8 cellular contexts compared by ENCODE assay signal in the genomic region with DNA sequence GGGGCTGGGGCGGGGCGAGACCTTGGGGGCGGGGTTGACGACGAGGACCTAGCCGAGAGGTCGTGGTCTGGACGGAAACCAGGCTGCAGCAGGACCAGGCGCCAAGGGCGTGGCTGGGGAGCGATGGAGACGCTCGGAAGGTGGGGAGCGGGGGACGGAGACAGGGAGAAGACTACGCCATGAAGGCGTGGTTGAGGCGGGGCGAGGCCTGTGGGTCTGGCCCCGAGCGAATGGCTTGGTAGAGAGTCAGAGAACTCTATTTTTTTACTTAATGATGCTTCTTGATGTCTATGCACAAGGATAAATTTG. TPM values are rescaled to one million over a fixed set of nuclear protein-coding genes. Genes with fewer than 3 reads are reported as not detected.
A peak's percentile ranks its signal among the peaks of the same experiment; 100 is the strongest.
DNase-seq lines count a peak whose midpoint lies in the region; ATAC-seq and TF ChIP-seq lines count a peak whose summit lies in the region.

No MANE protein-coding gene starts in this region.

- TF ChIP-seq CTCF in left ventricle myocardium inferior (IDR thresholded peaks at IDR 0.05; ENCODE audit: borderline replicate concordance) (no peak), left lung (IDR thresholded peaks at IDR 0.05) (no peak)

- H3K36me3 ChIP-seq in left ventricle myocardium inferior, result peaks cover 12% of the 10 kb centered on the region
- H3K36me3 ChIP-seq in left lung, result peaks cover 0 to 9% of the 10 kb centered on the region in 2 donors
- no peaks in the 10 kb centered on the region for H3K36me3 ChIP-seq in urinary bladder (ENCODE audit: insufficient read depth)

- H3K4me1 ChIP-seq in left ventricle myocardium inferior, result peaks cover 31% of the 10 kb centered on the region
- H3K4me1 ChIP-seq in left lung, result peaks cover 8 to 24% of the 10 kb centered on the region in 2 donors
- no peaks in the 10 kb centered on the region for H3K4me1 ChIP-seq in urinary bladder (ENCODE audit: insufficient read depth)

- ATAC-seq in activated naive CD4-positive, alpha-beta T cell treated with anti-CD3 and anti-CD28 coated beads, Interleukin-2, amount 50 U/mL, for 72 hours, result no peak
- no peak for ATAC-seq in left lung

- H3K9me3 Mint-ChIP-seq in activated naive CD4-positive, alpha-beta T cell treated with anti-CD3 and anti-CD28 coated beads, Interleukin-2, amount 50 U/mL, for 72 hours, result peaks cover 4 to 9% of the 10 kb centered on the region in 2 donors

- H3K27me3 ChIP-seq in left ventricle myocardium inferior (ENCODE audit: low read depth) (no peaks in the 10 kb centered on the region), left lung (no peaks in the 10 kb centered on the region)

- intact Hi-C loops in left ventricle myocardium inferior (cut with micrococcal nuclease) (no loop called here), cardiac septum (cut with DNase I) (loop anchor here (1.0 kb wide), 1 partner anchor 27 kb away; no protein-coding TSS in a partner anchor), left lung (cut with DNase I) (no loop called here)

- H3K9me3 ChIP-seq in left ventricle myocardium inferior (replicated peaks) (no peaks in the 10 kb centered on the region), left lung (peaks cover 0 to 7% of the 10 kb centered on the region in 2 donors)

- peak overlapping the region; percentile 65 to 97 for H3K27ac Mint-ChIP-seq in activated naive CD4-positive, alpha-beta T cell treated with anti-CD3 and anti-CD28 coated beads, Interleukin-2, amount 50 U/mL, for 72 hours

- H3K36me3 Mint-ChIP-seq in activated naive CD4-positive, alpha-beta T cell treated with anti-CD3 and anti-CD28 coated beads, Interleukin-2, amount 50 U/mL, for 72 hours, result peaks cover 12 to 35% of the 10 kb centered on the region in 2 donors

- peak overlapping the region; percentile 96 for H3K27ac ChIP-seq in left ventricle myocardium inferior (replicated peaks)
- peak overlapping the region; percentile 52 to 98 for H3K27ac ChIP-seq in left lung
- H3K27ac ChIP-seq in urinary bladder (ENCODE audit: low read depth), result peak overlapping the region; percentile 72

- WGBS in urinary bladder, result under 1% methylated on average over 21 of the region's 21 CpGs

- H3K4me3 ChIP-seq in left ventricle myocardium inferior, result peak overlapping the region; percentile 98
- peak overlapping the region in 1 of 2 donors; percentile 94 for H3K4me3 ChIP-seq in left lung
- H3K4me3 ChIP-seq in urinary bladder (ENCODE audit: low read depth, low read length), result no peak overlapping the region

- no peak for DNase-seq in left ventricle myocardium inferior
- no peak for DNase-seq in cardiac septum (ENCODE audit: low spot score)
- DNase-seq in activated naive CD4-positive, alpha-beta T cell treated with anti-CD3 and anti-CD28 coated beads, Interleukin-2, amount 50 U/mL, for 72 hours (ENCODE audit: low spot score in 2 of 2), result no peak
- DNase-seq in left lung, result no peak
- no peak for DNase-seq in EL
- no peak for DNase-seq in NCI-H2171 (lab: John Stamatoyannopoulos, UW)
- no peak for DNase-seq in stimulated activated CD4-positive, alpha-beta T cell treated with anti-CD3 and anti-CD28 coated beads, Interleukin-4, amount 100 ng/mL, for 1 hour

RNA-seq across cellular contexts. Expression of gene FBXL12, which starts 0.7 kb away (rescaled TPM):
- total RNA-seq in left ventricle myocardium inferior (10.0 TPM), cardiac septum (17.0 TPM), left lung (10 to 100 TPM; 22.3 to 23.5 TPM), urinary bladder (16.1 TPM)
- total RNA-seq in activated naive CD4-positive, alpha-beta T cell treated with anti-CD3 and anti-CD28 coated beads, Interleukin-2, amount 50 U/mL, for 72 hours, result 10 to 100 TPM; 30.7 to 36.0 TPM
- polyA plus RNA-seq in urinary bladder, result 37.5 TPM

RNA-seq across cellular contexts. Expression of gene UBL5, which starts 8.2 kb away (rescaled TPM):
- total RNA-seq in left ventricle myocardium inferior (538 TPM), cardiac septum (422 TPM), left lung (100 to 1,000 TPM; 260 to 301 TPM), urinary bladder (92.0 TPM)
- total RNA-seq in activated naive CD4-positive, alpha-beta T cell treated with anti-CD3 and anti-CD28 coated beads, Interleukin-2, amount 50 U/mL, for 72 hours, result 100 to 1,000 TPM; 268 to 366 TPM
- polyA plus RNA-seq in urinary bladder, result 436 TPM

RNA-seq across cellular contexts. Expression of gene PIN1, which starts 15.6 kb away (rescaled TPM):
- total RNA-seq in left ventricle myocardium inferior, result 98.4 TPM
- total RNA-seq in cardiac septum, result 93.5 TPM
- 100 to 1,000 TPM in 1 of 2 donors, 10 to 100 TPM in 1; 75.7 to 100 TPM for total RNA-seq in activated naive CD4-positive, alpha-beta T cell treated with anti-CD3 and anti-CD28 coated beads, Interleukin-2, amount 50 U/mL, for 72 hours
- total RNA-seq in left lung, result 10 to 100 TPM; 57.5 to 67.2 TPM
- 42.3 TPM for total RNA-seq in urinary bladder
- 160 TPM for polyA plus RNA-seq in urinary bladder

RNA-seq across cellular contexts. Expression of gene ZNF846, which starts 51.0 kb away (rescaled TPM):
- total RNA-seq in left ventricle myocardium inferior (6.9 TPM), cardiac septum (10.5 TPM), left lung (10 to 100 TPM; 13.2 to 13.3 TPM), urinary bladder (73.6 TPM)
- 1 to 10 TPM; 5.2 to 5.8 TPM for total RNA-seq in activated naive CD4-positive, alpha-beta T cell treated with anti-CD3 and anti-CD28 coated beads, Interleukin-2, amount 50 U/mL, for 72 hours
- 18.0 TPM for polyA plus RNA-seq in urinary bladder
